In the genomic region with DNA sequence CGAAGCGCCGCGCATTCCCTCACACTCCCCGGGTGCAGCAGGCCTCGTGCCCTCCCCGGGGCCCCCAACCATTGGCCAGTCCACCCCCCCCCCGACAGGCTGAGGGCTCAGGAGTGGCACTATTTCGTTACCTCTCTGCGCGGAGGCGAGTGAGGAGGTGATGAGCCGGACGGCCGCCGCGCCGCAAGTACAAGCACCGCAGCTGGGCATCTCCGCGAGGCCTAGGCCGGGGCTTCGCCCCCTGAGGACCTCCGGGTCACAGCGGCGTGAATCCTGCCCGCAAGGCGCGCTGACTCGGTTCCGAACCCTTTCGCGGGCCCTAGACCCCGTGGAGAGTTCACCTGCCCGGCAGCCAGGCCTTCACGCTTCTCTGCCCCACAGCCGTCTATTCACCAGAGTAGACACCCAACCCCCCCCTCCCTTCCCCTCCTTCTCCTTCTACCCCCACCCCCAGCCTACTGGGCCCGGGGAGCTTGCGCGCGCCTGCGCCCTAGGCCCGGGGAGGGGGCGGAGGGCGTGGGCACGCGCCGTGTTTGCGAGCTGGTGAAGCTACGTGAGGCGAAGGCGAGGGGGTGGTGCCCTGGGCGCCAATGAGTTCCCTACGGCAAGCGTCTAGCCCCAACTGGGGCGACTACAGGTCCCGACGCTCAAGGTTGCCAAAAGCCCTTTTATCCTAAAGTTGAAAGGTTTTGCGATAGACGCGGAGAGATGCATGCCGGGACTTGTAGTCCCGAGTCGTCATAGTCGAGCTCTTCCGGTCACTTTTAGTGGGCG, we compare ENCODE assay signal across 1 cellular context.
TF ChIP-seq lines count a peak whose summit lies in the region.

A gene (minus strand): TSS at position 399 of the 774 bp plus-strand sequence. CDS start 189 bp downstream, at position 210.

TF ChIP-seq in HEK293, 187 proteins besides CTCF, POLR2A, EP300 and RAD21 (continued from another document and continues in another):
- TF ChIP-seq ZNF354C (tag by site-specific recombination; IDR thresholded peaks at IDR 0.05; ENCODE audit: borderline replicate concordance, low read depth) = no peak
- TF ChIP-seq, protein P1, sequence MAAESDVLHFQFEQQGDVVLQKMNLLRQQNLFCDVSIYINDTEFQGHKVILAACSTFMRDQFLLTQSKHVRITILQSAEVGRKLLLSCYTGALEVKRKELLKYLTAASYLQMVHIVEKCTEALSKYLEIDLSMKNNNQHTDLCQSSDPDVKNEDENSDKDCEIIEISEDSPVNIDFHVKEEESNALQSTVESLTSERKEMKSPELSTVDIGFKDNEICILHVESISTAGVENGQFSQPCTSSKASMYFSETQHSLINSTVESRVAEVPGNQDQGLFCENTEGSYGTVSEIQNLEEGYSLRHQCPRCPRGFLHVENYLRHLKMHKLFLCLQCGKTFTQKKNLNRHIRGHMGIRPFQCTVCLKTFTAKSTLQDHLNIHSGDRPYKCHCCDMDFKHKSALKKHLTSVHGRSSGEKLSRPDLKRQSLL (tag by site-specific recombination; IDR thresholded peaks at IDR 0.05) = no peak
- TF ChIP-seq, protein P2, sequence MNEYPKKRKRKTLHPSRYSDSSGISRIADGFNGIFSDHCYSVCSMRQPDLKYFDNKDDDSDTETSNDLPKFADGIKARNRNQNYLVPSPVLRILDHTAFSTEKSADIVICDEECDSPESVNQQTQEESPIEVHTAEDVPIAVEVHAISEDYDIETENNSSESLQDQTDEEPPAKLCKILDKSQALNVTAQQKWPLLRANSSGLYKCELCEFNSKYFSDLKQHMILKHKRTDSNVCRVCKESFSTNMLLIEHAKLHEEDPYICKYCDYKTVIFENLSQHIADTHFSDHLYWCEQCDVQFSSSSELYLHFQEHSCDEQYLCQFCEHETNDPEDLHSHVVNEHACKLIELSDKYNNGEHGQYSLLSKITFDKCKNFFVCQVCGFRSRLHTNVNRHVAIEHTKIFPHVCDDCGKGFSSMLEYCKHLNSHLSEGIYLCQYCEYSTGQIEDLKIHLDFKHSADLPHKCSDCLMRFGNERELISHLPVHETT (tag by site-specific recombination; IDR thresholded peaks at IDR 0.05) = peak; percentile 45; the same call in 1 of the 2 replicates
- TF ChIP-seq ZBTB21 (tag by site-specific recombination; IDR thresholded peaks at IDR 0.05) = no peak; the same call in 1 of the 2 replicates
- TF ChIP-seq ZNF211 (tag by site-specific recombination; IDR thresholded peaks at IDR 0.05; ENCODE audit: low read depth) = no peak
- no peak for TF ChIP-seq HOXD13 (CRISPR knock-in tag; IDR thresholded peaks at IDR 0.05; ENCODE audit: borderline replicate concordance)
- TF ChIP-seq, protein P3, sequence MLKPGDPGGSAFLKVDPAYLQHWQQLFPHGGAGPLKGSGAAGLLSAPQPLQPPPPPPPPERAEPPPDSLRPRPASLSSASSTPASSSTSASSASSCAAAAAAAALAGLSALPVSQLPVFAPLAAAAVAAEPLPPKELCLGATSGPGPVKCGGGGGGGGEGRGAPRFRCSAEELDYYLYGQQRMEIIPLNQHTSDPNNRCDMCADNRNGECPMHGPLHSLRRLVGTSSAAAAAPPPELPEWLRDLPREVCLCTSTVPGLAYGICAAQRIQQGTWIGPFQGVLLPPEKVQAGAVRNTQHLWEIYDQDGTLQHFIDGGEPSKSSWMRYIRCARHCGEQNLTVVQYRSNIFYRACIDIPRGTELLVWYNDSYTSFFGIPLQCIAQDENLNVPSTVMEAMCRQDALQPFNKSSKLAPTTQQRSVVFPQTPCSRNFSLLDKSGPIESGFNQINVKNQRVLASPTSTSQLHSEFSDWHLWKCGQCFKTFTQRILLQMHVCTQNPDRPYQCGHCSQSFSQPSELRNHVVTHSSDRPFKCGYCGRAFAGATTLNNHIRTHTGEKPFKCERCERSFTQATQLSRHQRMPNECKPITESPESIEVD (tag by site-specific recombination; IDR thresholded peaks at IDR 0.05) = no peak
- 0 out of 2 replicates have a peak, but pooled peaks have one; percentile 52 for TF ChIP-seq ZFP37 (tag by site-specific recombination; IDR thresholded peaks at IDR 0.05)
- no peak for TF ChIP-seq ZNF10 (tag by site-specific recombination; IDR thresholded peaks at IDR 0.05)
- TF ChIP-seq, protein P4, sequence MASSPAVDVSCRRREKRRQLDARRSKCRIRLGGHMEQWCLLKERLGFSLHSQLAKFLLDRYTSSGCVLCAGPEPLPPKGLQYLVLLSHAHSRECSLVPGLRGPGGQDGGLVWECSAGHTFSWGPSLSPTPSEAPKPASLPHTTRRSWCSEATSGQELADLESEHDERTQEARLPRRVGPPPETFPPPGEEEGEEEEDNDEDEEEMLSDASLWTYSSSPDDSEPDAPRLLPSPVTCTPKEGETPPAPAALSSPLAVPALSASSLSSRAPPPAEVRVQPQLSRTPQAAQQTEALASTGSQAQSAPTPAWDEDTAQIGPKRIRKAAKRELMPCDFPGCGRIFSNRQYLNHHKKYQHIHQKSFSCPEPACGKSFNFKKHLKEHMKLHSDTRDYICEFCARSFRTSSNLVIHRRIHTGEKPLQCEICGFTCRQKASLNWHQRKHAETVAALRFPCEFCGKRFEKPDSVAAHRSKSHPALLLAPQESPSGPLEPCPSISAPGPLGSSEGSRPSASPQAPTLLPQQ (tag by site-specific recombination; IDR thresholded peaks at IDR 0.05) = peak; percentile 46; the same call in 1 of the 2 replicates
- TF ChIP-seq, protein P5, sequence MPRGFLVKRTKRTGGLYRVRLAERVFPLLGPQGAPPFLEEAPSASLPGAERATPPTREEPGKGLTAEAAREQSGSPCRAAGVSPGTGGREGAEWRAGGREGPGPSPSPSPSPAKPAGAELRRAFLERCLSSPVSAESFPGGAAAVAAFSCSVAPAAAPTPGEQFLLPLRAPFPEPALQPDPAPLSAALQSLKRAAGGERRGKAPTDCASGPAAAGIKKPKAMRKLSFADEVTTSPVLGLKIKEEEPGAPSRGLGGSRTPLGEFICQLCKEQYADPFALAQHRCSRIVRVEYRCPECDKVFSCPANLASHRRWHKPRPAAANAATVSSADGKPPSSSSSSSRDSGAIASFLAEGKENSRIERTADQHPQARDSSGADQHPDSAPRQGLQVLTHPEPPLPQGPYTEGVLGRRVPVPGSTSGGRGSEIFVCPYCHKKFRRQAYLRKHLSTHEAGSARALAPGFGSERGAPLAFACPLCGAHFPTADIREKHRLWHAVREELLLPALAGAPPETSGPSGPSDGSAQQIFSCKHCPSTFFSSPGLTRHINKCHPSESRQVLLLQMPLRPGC (tag by site-specific recombination; IDR thresholded peaks at IDR 0.05) = peak; percentile 64
- no peak for TF ChIP-seq ZNF776 (tag by site-specific recombination; IDR thresholded peaks at IDR 0.05; ENCODE audit: borderline replicate concordance)
- no peak for TF ChIP-seq ZNF140 (tag by site-specific recombination; IDR thresholded peaks at IDR 0.05)
- no peak for TF ChIP-seq ZNF560 (tag by site-specific recombination; IDR thresholded peaks at IDR 0.05; ENCODE audit: borderline replicate concordance)
- peak; percentile 27; the same call in 1 of the 2 replicates for TF ChIP-seq ZNF341 (tag by site-specific recombination; IDR thresholded peaks at IDR 0.05; ENCODE audit: low read depth)
- TF ChIP-seq, protein P6, sequence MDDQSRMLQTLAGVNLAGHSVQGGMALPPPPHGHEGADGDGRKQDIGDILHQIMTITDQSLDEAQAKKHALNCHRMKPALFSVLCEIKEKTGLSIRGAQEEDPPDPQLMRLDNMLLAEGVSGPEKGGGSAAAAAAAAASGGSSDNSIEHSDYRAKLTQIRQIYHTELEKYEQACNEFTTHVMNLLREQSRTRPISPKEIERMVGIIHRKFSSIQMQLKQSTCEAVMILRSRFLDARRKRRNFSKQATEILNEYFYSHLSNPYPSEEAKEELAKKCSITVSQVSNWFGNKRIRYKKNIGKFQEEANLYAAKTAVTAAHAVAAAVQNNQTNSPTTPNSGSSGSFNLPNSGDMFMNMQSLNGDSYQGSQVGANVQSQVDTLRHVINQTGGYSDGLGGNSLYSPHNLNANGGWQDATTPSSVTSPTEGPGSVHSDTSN (CRISPR knock-in tag; IDR thresholded peaks at IDR 0.05) = no peak
- TF ChIP-seq ZNF391 (tag by site-specific recombination; IDR thresholded peaks at IDR 0.05; ENCODE audit: borderline replicate concordance, low read depth) = no peak
- TF ChIP-seq, protein P7, sequence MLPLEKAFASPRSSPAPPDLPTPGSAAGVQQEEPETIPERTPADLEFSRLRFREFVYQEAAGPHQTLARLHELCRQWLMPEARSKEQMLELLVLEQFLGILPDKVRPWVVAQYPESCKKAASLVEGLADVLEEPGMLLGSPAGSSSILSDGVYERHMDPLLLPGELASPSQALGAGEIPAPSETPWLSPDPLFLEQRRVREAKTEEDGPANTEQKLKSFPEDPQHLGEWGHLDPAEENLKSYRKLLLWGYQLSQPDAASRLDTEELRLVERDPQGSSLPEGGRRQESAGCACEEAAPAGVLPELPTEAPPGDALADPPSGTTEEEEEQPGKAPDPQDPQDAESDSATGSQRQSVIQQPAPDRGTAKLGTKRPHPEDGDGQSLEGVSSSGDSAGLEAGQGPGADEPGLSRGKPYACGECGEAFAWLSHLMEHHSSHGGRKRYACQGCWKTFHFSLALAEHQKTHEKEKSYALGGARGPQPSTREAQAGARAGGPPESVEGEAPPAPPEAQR (tag by site-specific recombination; IDR thresholded peaks at IDR 0.05) = no peak
- TF ChIP-seq ZBTB7A (tag by site-specific recombination; IDR thresholded peaks at IDR 0.05; ENCODE audit: low read depth) = no peak
- no peak for TF ChIP-seq ZNF157 (tag by site-specific recombination; IDR thresholded peaks at IDR 0.05)
- TF ChIP-seq MYNN (tag by site-specific recombination; IDR thresholded peaks at IDR 0.05; ENCODE audit: borderline replicate concordance) = no peak
- TF ChIP-seq ZSCAN30 (tag by site-specific recombination; IDR thresholded peaks at IDR 0.05) = peak; percentile 63
- TF ChIP-seq ZNF202 (tag by site-specific recombination; IDR thresholded peaks at IDR 0.05; ENCODE audit: borderline replicate concordance) = no peak
- no peak for TF ChIP-seq ZNF248 (tag by site-specific recombination; IDR thresholded peaks at IDR 0.05)
- no peak for TF ChIP-seq ZNF48 (tag by site-specific recombination; IDR thresholded peaks at IDR 0.05)
- TF ChIP-seq ZNF529 (tag by site-specific recombination; IDR thresholded peaks at IDR 0.05; ENCODE audit: insufficient replicate concordance) = no peak
- no peak for TF ChIP-seq ZNF747 (tag by site-specific recombination; IDR thresholded peaks at IDR 0.05)
- no peak; the same call in 1 of the 2 replicates for TF ChIP-seq KLF1 (tag by site-specific recombination; IDR thresholded peaks at IDR 0.05)
- 0 out of 2 replicates have a peak, but pooled peaks have one; percentile 15 for TF ChIP-seq ZNF623 (tag by site-specific recombination; IDR thresholded peaks at IDR 0.05)
- TF ChIP-seq ZXDB (tag by site-specific recombination; IDR thresholded peaks at IDR 0.05) = no peak; the same call in 1 of the 2 replicates
- no peak for TF ChIP-seq ZNF37A (tag by site-specific recombination; IDR thresholded peaks at IDR 0.05)
- no peak for TF ChIP-seq ZNF274 (IDR thresholded peaks at IDR 0.05; ENCODE audit: low read length)
- TF ChIP-seq ZNF274 (tag by site-specific recombination; IDR thresholded peaks at IDR 0.05; ENCODE audit: borderline replicate concordance) = no peak
- 0 out of 2 replicates have a peak, but pooled peaks have one; percentile 17 for TF ChIP-seq ZFP69B (tag by site-specific recombination; IDR thresholded peaks at IDR 0.05)
- no peak for TF ChIP-seq ZNF239 (tag by site-specific recombination; IDR thresholded peaks at IDR 0.05)
- no peak for TF ChIP-seq ZNF155 (tag by site-specific recombination; IDR thresholded peaks at IDR 0.05)
- no peak for TF ChIP-seq ZNF544 (tag by site-specific recombination; IDR thresholded peaks at IDR 0.05)
- TF ChIP-seq, protein P8, sequence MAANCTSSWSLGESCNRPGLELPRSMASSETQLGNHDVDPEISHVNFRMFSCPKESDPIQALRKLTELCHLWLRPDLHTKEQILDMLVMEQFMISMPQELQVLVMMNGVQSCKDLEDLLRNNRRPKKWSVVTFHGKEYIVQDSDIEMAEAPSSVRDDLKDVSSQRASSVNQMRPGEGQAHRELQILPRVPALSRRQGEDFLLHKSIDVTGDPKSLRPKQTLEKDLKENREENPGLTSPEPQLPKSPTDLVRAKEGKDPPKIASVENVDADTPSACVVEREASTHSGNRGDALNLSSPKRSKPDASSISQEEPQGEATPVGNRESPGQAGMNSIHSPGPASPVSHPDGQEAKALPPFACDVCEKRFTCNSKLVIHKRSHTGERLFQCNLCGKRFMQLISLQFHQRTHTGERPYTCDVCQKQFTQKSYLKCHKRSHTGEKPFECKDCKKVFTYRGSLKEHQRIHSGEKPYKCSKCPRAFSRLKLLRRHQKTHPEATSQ (tag by site-specific recombination; IDR thresholded peaks at IDR 0.05) = 0 out of 2 replicates have a peak, but pooled peaks have one; percentile 71
- TF ChIP-seq, protein P9, sequence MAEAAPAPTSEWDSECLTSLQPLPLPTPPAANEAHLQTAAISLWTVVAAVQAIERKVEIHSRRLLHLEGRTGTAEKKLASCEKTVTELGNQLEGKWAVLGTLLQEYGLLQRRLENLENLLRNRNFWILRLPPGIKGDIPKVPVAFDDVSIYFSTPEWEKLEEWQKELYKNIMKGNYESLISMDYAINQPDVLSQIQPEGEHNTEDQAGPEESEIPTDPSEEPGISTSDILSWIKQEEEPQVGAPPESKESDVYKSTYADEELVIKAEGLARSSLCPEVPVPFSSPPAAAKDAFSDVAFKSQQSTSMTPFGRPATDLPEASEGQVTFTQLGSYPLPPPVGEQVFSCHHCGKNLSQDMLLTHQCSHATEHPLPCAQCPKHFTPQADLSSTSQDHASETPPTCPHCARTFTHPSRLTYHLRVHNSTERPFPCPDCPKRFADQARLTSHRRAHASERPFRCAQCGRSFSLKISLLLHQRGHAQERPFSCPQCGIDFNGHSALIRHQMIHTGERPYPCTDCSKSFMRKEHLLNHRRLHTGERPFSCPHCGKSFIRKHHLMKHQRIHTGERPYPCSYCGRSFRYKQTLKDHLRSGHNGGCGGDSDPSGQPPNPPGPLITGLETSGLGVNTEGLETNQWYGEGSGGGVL (tag by site-specific recombination; IDR thresholded peaks at IDR 0.05) = peak; percentile 92
- TF ChIP-seq ZNF624 (tag by site-specific recombination; IDR thresholded peaks at IDR 0.05) = no peak
- TF ChIP-seq ZNF561 (tag by site-specific recombination; IDR thresholded peaks at IDR 0.05; ENCODE audit: borderline replicate concordance) = no peak; the same call in 1 of the 2 replicates
- no peak for TF ChIP-seq ZNF621 (tag by site-specific recombination; IDR thresholded peaks at IDR 0.05)
- TF ChIP-seq OSR2 (tag by site-specific recombination; IDR thresholded peaks at IDR 0.05) = no peak
- TF ChIP-seq SCRT1 (tag by site-specific recombination; IDR thresholded peaks at IDR 0.05; ENCODE audit: borderline replicate concordance) = no peak
- TF ChIP-seq ZNF548 (tag by site-specific recombination; IDR thresholded peaks at IDR 0.05) = no peak
- no peak for TF ChIP-seq ZNF654 (tag by site-specific recombination; IDR thresholded peaks at IDR 0.05; ENCODE audit: low read depth)
- TF ChIP-seq ZNF366 (tag by site-specific recombination; conservative IDR thresholded peaks at IDR 0.05) = no peak
- peak; percentile 74 for TF ChIP-seq KLF8 (tag by site-specific recombination; IDR thresholded peaks at IDR 0.05)
- TF ChIP-seq ZIC2 (tag by site-specific recombination; IDR thresholded peaks at IDR 0.05) = peak; percentile 26; the same call in 1 of the 2 replicates
- TF ChIP-seq SCRT2 (tag by site-specific recombination; IDR thresholded peaks at IDR 0.05) = peak; percentile 48; the same call in 1 of the 2 replicates
